2 cellular contexts compared by ENCODE assay signal in genomic region chr22:42371112-42371900, GRCh38.
TF ChIP-seq lines count a peak whose summit lies in the region.

No MANE protein-coding gene starts in this region.

TF ChIP-seq in HEK293, 187 proteins besides CTCF, POLR2A, EP300 and RAD21 (continued from another document):
- TF ChIP-seq ZNF423 (tag by site-specific recombination; IDR thresholded peaks at IDR 0.05) (no peak), ZNF366 (tag by site-specific recombination; conservative IDR thresholded peaks at IDR 0.05) (no peak), ZNF488 (tag by site-specific recombination; IDR thresholded peaks at IDR 0.05) (no peak), ZNF302 (tag by site-specific recombination; IDR thresholded peaks at IDR 0.05; ENCODE audit: low read depth) (no peak), IKZF3 (tag by site-specific recombination; IDR thresholded peaks at IDR 0.05) (0 out of 2 replicates have a peak, but pooled peaks have one; percentile 14), ZNF544 (tag by site-specific recombination; IDR thresholded peaks at IDR 0.05) (no peak), ZNF645 (tag by site-specific recombination; IDR thresholded peaks at IDR 0.05) (no peak), ZNF433 (tag by site-specific recombination; IDR thresholded peaks at IDR 0.05; ENCODE audit: low read depth) (no peak), ZNF792 (tag by site-specific recombination; IDR thresholded peaks at IDR 0.05) (no peak), ZSCAN4 (tag by site-specific recombination; IDR thresholded peaks at IDR 0.05) (no peak), ZNF561 (tag by site-specific recombination; IDR thresholded peaks at IDR 0.05; ENCODE audit: borderline replicate concordance) (no peak)

TF ChIP-seq in WTC11, 78 proteins besides CTCF, POLR2A, EP300 and RAD21 (continued from another document):
- TF ChIP-seq, protein P1, sequence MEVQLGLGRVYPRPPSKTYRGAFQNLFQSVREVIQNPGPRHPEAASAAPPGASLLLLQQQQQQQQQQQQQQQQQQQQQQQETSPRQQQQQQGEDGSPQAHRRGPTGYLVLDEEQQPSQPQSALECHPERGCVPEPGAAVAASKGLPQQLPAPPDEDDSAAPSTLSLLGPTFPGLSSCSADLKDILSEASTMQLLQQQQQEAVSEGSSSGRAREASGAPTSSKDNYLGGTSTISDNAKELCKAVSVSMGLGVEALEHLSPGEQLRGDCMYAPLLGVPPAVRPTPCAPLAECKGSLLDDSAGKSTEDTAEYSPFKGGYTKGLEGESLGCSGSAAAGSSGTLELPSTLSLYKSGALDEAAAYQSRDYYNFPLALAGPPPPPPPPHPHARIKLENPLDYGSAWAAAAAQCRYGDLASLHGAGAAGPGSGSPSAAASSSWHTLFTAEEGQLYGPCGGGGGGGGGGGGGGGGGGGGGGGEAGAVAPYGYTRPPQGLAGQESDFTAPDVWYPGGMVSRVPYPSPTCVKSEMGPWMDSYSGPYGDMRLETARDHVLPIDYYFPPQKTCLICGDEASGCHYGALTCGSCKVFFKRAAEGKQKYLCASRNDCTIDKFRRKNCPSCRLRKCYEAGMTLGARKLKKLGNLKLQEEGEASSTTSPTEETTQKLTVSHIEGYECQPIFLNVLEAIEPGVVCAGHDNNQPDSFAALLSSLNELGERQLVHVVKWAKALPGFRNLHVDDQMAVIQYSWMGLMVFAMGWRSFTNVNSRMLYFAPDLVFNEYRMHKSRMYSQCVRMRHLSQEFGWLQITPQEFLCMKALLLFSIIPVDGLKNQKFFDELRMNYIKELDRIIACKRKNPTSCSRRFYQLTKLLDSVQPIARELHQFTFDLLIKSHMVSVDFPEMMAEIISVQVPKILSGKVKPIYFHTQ (CRISPR knock-in tag; IDR thresholded peaks at IDR 0.05), result no peak
